1 cellular context compared by ENCODE assay signal in genomic region chr4:40246547-40246900, GRCh38.
TF ChIP-seq lines count a peak whose summit lies in the region.

No MANE protein-coding gene starts in this region.

TF ChIP-seq in H1, 55 proteins besides CTCF, POLR2A, EP300 and RAD21:
- TF ChIP-seq CBX5 (IDR thresholded peaks at IDR 0.05; ENCODE audit: low read depth, low read length) (no peak), EGR1 (IDR thresholded peaks at IDR 0.05; ENCODE audit: borderline replicate concordance, low read depth, low read length) (no peak), YY1 (IDR thresholded peaks at IDR 0.05; ENCODE audit: low read depth, low read length) (no peak), ZNF274 (IDR thresholded peaks at IDR 0.05; ENCODE audit: borderline replicate concordance, extremely low read depth, low read length) (no peak), RBBP5 (IDR thresholded peaks at IDR 0.05; ENCODE audit: borderline replicate concordance, low read depth, low read length) (no peak), KDM1A (IDR thresholded peaks at IDR 0.05; ENCODE audit: borderline replicate concordance, low read length) (no peak), JUN (IDR thresholded peaks at IDR 0.05; ENCODE audit: low read depth, low read length) (no peak), FOSL1 (IDR thresholded peaks at IDR 0.05; ENCODE audit: insufficient read depth, low read depth, low read length) (no peak), CTBP2 (IDR thresholded peaks at IDR 0.05; ENCODE audit: borderline replicate concordance, insufficient read depth, insufficient read length, low read length) (no peak), ASH2L (IDR thresholded peaks at IDR 0.05; ENCODE audit: low read length) (no peak), TAF7 (optimal IDR thresholded peaks at IDR 0.05; ENCODE audit: borderline replicate concordance, low read depth, low read length) (no peak), TBP (IDR thresholded peaks at IDR 0.05; ENCODE audit: low read depth, low read length) (no peak), GTF2F1 (IDR thresholded peaks at IDR 0.05; ENCODE audit: borderline replicate concordance, low read depth, low read length) (no peak), SIN3A (conservative IDR thresholded peaks at IDR 0.05 in 1 of 2, IDR thresholded peaks at IDR 0.05 in 1 of 2; ENCODE audit: low read depth in 1 of 2, low read length in 2 of 2) (no peak), TEAD4 (IDR thresholded peaks at IDR 0.05; ENCODE audit: low read depth, low read length) (no peak), NRF1 (IDR thresholded peaks at IDR 0.05; ENCODE audit: low read depth, low read length) (no peak), CHD2 (IDR thresholded peaks at IDR 0.05; ENCODE audit: low read length) (no peak), CEBPB (IDR thresholded peaks at IDR 0.05; ENCODE audit: low read depth, low read length) (no peak)
